ENCODE assay signal across 1 cellular context in the genomic region with DNA sequence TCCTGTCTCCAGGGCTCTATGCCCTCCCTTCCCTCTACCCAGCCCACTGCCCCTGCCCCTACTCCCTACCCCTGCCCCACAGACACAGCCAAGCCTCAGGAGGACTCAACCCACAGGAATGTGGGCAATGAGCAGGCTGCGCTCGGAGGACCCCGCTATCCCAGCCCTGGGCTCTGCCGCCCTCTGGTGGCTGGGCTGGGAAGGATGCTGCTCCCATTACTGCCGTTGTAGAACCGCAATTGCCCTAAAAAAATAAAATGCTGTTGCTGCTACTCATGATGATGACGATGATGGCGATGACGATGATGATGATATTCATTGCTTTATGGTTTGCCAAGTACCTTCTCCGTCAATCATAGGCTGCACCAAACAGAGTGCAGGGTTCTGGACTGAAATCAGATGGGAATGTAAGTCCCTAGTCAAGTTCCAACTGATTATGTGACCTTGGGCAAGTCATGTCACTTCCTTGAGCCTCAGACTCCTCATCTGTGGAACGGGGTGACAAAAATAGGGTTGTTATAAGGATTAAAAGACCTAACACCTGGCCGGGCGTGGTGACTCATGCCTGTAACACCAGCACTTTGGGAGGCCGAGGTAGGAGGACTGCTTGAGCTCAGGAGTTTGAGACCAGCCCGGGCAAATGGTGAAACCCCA.
TF ChIP-seq lines count a peak whose summit lies in the region.

No MANE protein-coding gene starts in this region.

TF ChIP-seq in GM12878, 131 proteins besides CTCF, POLR2A, EP300 and RAD21 (continued from another document):
- TF ChIP-seq NR2C2 (IDR thresholded peaks at IDR 0.05; ENCODE audit: borderline replicate concordance, control insufficient read depth, insufficient read length, low read depth) (no peak), HDAC2 (IDR thresholded peaks at IDR 0.05) (no peak), EGR1 (IDR thresholded peaks at IDR 0.05; ENCODE audit: borderline replicate concordance in 1 of 2, low read depth in 2 of 2, low read length in 2 of 2) (peak in 1 of 2 experiments; percentile 18; a peak in 1 of 3 replicates), BHLHE40 (IDR thresholded peaks at IDR 0.05; ENCODE audit: borderline replicate concordance in 1 of 2, low read depth in 2 of 2, low read length in 1 of 2) (peak; percentile 5 to 14; a peak in 1 of 4 replicates), SMC3 (IDR thresholded peaks at IDR 0.05; ENCODE audit: borderline replicate concordance, low read length) (peak; percentile 98)
- TF ChIP-seq, protein P1, sequence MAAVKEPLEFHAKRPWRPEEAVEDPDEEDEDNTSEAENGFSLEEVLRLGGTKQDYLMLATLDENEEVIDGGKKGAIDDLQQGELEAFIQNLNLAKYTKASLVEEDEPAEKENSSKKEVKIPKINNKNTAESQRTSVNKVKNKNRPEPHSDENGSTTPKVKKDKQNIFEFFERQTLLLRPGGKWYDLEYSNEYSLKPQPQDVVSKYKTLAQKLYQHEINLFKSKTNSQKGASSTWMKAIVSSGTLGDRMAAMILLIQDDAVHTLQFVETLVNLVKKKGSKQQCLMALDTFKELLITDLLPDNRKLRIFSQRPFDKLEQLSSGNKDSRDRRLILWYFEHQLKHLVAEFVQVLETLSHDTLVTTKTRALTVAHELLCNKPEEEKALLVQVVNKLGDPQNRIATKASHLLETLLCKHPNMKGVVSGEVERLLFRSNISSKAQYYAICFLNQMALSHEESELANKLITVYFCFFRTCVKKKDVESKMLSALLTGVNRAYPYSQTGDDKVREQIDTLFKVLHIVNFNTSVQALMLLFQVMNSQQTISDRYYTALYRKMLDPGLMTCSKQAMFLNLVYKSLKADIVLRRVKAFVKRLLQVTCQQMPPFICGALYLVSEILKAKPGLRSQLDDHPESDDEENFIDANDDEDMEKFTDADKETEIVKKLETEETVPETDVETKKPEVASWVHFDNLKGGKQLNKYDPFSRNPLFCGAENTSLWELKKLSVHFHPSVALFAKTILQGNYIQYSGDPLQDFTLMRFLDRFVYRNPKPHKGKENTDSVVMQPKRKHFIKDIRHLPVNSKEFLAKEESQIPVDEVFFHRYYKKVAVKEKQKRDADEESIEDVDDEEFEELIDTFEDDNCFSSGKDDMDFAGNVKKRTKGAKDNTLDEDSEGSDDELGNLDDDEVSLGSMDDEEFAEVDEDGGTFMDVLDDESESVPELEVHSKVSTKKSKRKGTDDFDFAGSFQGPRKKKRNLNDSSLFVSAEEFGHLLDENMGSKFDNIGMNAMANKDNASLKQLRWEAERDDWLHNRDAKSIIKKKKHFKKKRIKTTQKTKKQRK (IDR thresholded peaks at IDR 0.05; ENCODE audit: low read depth, low read length), result no peak
